ENCODE assay signal across 8 cellular contexts in the genomic region with DNA sequence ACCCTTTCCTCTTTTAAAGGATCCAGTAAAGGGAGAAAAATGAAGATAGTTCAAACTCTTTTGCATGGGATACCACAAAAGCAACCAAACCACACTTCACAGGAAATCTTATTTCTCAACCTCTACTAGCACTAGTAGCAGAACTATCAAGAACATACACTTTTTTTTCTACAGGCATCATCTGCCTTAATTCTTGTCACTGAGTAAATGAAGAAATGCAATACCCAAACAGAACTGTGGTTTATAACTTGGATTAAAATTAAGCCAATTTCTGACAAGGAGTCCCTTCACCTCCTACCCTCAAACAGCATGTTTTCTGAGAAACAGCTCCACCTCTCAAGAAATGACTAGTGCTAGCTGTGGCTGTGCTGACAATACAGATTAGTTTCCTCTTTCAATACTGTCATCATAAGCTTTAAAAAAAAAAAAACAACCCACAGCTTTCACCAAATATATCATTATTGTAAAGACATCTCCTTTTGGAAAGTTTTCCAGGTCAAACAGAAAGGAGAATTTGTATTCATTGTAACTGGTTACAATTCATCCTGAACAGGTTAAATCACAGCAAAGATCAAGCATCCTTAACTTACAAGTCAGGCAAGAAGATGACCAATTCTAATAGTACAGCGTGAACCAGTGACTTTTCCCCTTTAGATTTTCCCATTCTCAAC. TPM values are rescaled to one million over a fixed set of nuclear protein-coding genes. Genes with fewer than 3 reads are reported as not detected.
DNase-seq lines count a peak whose midpoint lies in the region; ATAC-seq and TF ChIP-seq lines count a peak whose summit lies in the region.

No MANE protein-coding gene starts in this region.

- CTCF ChIA-PET in CD4-positive, alpha-beta memory T cell (lab: Charles Lee; ENCODE audit: partially characterized antibody) = interaction anchor here (0.5 to 1.8 kb wide), 7 partner anchors 13 to 927 kb away, joined by 3 read pairs; a partner anchor contains a TSS
- CTCF ChIA-PET in activated CD8-positive, alpha-beta T cell treated with anti-CD3 and anti-CD28 coated beads for 36 hours (lab: Charles Lee) = interaction anchor here (0.9 to 1.2 kb wide), 2 partner anchors 13 to 52 kb away, joined by 3 read pairs; no protein-coding TSS in a partner anchor

- H3K4me1 Mint-ChIP-seq in CD4-positive, alpha-beta memory T cell = peaks cover 49 to 74% (median 64%) of the 10 kb centered on the region in 4 donors
- peaks cover 61% of the 10 kb centered on the region for H3K4me1 Mint-ChIP-seq in activated CD8-positive, alpha-beta T cell treated with anti-CD3 and anti-CD28 coated beads for 36 hours (ENCODE audit: low read depth)

- no peak for TF ChIP-seq POLR2A in vagina (IDR thresholded peaks at IDR 0.05)

- DNase-seq in CD4-positive, alpha-beta memory T cell = peak; percentile 51 to 68 (median 58)
- DNase-seq in activated CD8-positive, alpha-beta T cell treated with anti-CD3 and anti-CD28 coated beads for 36 hours = peak; percentile 65
- DNase-seq in iris pigment epithelial cell (ENCODE audit: low read depth) (peak; percentile 78), vagina (ENCODE audit: extremely low spot score in 2 of 2) (no peak), nucleus accumbens (lab: John Stamatoyannopoulos, UW) (no peak), 8988T (no peak)

- H3K27ac Mint-ChIP-seq in CD4-positive, alpha-beta memory T cell = peak overlapping the region; percentile 78 to 96 (median 90)
- peak overlapping the region; percentile 98 for H3K27ac Mint-ChIP-seq in activated CD8-positive, alpha-beta T cell treated with anti-CD3 and anti-CD28 coated beads for 36 hours

- H3K36me3 Mint-ChIP-seq in CD4-positive, alpha-beta memory T cell = peaks cover 5 to 23% of the 10 kb centered on the region in 2 donors
- H3K36me3 Mint-ChIP-seq in activated CD8-positive, alpha-beta T cell treated with anti-CD3 and anti-CD28 coated beads for 36 hours (ENCODE audit: low read depth) = peaks cover 13% of the 10 kb centered on the region

- H3K4me3 Mint-ChIP-seq in CD4-positive, alpha-beta memory T cell = peak overlapping the region; percentile 56 to 89 (median 82)
- H3K4me3 Mint-ChIP-seq in activated CD8-positive, alpha-beta T cell treated with anti-CD3 and anti-CD28 coated beads for 36 hours = peak overlapping the region; percentile 62

- H3K27me3 Mint-ChIP-seq in CD4-positive, alpha-beta memory T cell = no peaks in the 10 kb centered on the region
- no peaks in the 10 kb centered on the region for H3K27me3 Mint-ChIP-seq in activated CD8-positive, alpha-beta T cell treated with anti-CD3 and anti-CD28 coated beads for 36 hours

- no peaks in the 10 kb centered on the region for H3K9me3 ChIP-seq in CD4-positive, alpha-beta memory T cell (ENCODE audit: control insufficient read depth in 1 of 2, low read length in 2 of 2)
- H3K9me3 ChIP-seq in vagina = no peaks in the 10 kb centered on the region

- peaks cover 71% of the 10 kb centered on the region for H3K4me1 ChIP-seq in CD4-positive, alpha-beta memory T cell (ENCODE audit: insufficient read depth, low read length)
- peaks cover 16% of the 10 kb centered on the region for H3K4me1 ChIP-seq in vagina

- POLR2A ChIA-PET in CD4-positive, alpha-beta memory T cell (lab: Charles Lee; ENCODE audit: partially characterized antibody) = interaction anchor here (0.7 to 2.3 kb wide), 5 partner anchors 13 to 64 kb away, joined by 3 to 22 read pairs (median 6); a partner anchor contains a TSS
- POLR2A ChIA-PET in activated CD8-positive, alpha-beta T cell treated with anti-CD3 and anti-CD28 coated beads for 36 hours (lab: Charles Lee) = interaction anchor here (0.7 to 1.0 kb wide), 3 partner anchors 13 to 44 kb away, joined by 3 to 4 read pairs (median 3); a partner anchor contains a TSS

- no peaks in the 10 kb centered on the region for H3K9me3 Mint-ChIP-seq in CD4-positive, alpha-beta memory T cell
- H3K9me3 Mint-ChIP-seq in activated CD8-positive, alpha-beta T cell treated with anti-CD3 and anti-CD28 coated beads for 36 hours = no peaks in the 10 kb centered on the region

- intact Hi-C loops in CD4-positive, alpha-beta memory T cell (cut with micrococcal nuclease) = loop anchor here (2.0 to 5.0 kb wide), 2 partner anchors 37 to 43 kb away; no protein-coding TSS in a partner anchor
- intact Hi-C loops in activated CD8-positive, alpha-beta T cell treated with anti-CD3 and anti-CD28 coated beads for 36 hours (cut with micrococcal nuclease) = loop anchor here (5.0 kb wide), 1 partner anchor 43 kb away; a partner anchor contains a TSS
- intact Hi-C loops in vagina (cut with DNase I) = no loop called here

- peak overlapping the region; percentile 48 for H3K27ac ChIP-seq in CD4-positive, alpha-beta memory T cell (ENCODE audit: low read depth, low read length)
- peak overlapping the region; percentile 36 for H3K27ac ChIP-seq in vagina

- H3K36me3 ChIP-seq in CD4-positive, alpha-beta memory T cell (ENCODE audit: insufficient read depth, low read length) = no peaks in the 10 kb centered on the region
- H3K36me3 ChIP-seq in vagina = no peaks in the 10 kb centered on the region

- H3K4me3 ChIP-seq in CD4-positive, alpha-beta memory T cell (ENCODE audit: low read length in 2 of 2) = peak overlapping the region in 1 of 2 donors; percentile 43
- no peak overlapping the region for H3K4me3 ChIP-seq in vagina

- peak; percentile 80 for ATAC-seq in GM19467 (IDR thresholded peaks at IDR 0.05; ENCODE audit: unreplicated experiment)
- peak; percentile 76 for ATAC-seq in HG03520 (IDR thresholded peaks at IDR 0.05; ENCODE audit: unreplicated experiment)
- ATAC-seq in activated CD8-positive, alpha-beta T cell treated with anti-CD3 and anti-CD28 coated beads for 36 hours = peak; percentile 85

- H3K27me3 ChIP-seq in CD4-positive, alpha-beta memory T cell (ENCODE audit: insufficient read depth, low read length) = no peaks in the 10 kb centered on the region
- no peaks in the 10 kb centered on the region for H3K27me3 ChIP-seq in vagina

- no peak for TF ChIP-seq CTCF in activated CD8-positive, alpha-beta T cell treated with anti-CD3 and anti-CD28 coated beads for 36 hours (IDR thresholded peaks at IDR 0.05)
- no peak for TF ChIP-seq CTCF in vagina (IDR thresholded peaks at IDR 0.05)

RNA-seq across cellular contexts. Expression of a gene that starts 44.4 kb away (rescaled TPM):
- total RNA-seq in CD4-positive, alpha-beta memory T cell = 10 to 100 TPM; 65.5 to 69.2 TPM
- 10 to 100 TPM; 80.0 to 98.2 TPM for polyA plus RNA-seq in CD4-positive, alpha-beta memory T cell
- total RNA-seq in activated CD8-positive, alpha-beta T cell treated with anti-CD3 and anti-CD28 coated beads for 36 hours = 10 to 100 TPM; 50.8 to 55.8 TPM
- total RNA-seq in vagina = 32.9 TPM

Comparison
In these comparisons a context has a peak if more than half of its experiments do, and no peak if none do; other contexts are left out.
1. DNase-seq: peak in CD4-positive, alpha-beta memory T cell (5 of 5), activated CD8-positive, alpha-beta T cell treated with anti-CD3 and anti-CD28 coated beads for 36 hours (single experiment) and iris pigment epithelial cell (single experiment); none in vagina (0 of 2), nucleus accumbens (0 of 56) and 8988T (single experiment).
2. Peak in every context shown above with its lines, with median percentiles within 50 percentile points of each other: ATAC-seq.